In genomic region chr6:145028144-145028818, GRCh38 we compare ENCODE assay signal across 8 cellular contexts.
DNase-seq lines count a peak whose midpoint lies in the region; ATAC-seq and TF ChIP-seq lines count a peak whose summit lies in the region.

No MANE protein-coding gene starts in this region.

- no peaks in the 10 kb centered on the region for H3K9me3 Mint-ChIP-seq in activated naive CD4-positive, alpha-beta T cell treated with anti-CD3 and anti-CD28 coated beads, Interleukin-2, amount 50 U/mL, for 72 hours
- H3K9me3 Mint-ChIP-seq in activated CD8-positive, alpha-beta T cell treated with anti-CD3 and anti-CD28 coated beads for 36 hours = no peaks in the 10 kb centered on the region
- no peaks in the 10 kb centered on the region for H3K9me3 Mint-ChIP-seq in activated CD4-positive, alpha-beta memory T cell treated with anti-CD3 and anti-CD28 coated beads, Interleukin-2, amount 10 ng/mL, durations not matched to agents 7 days and 5 days

- H3K27ac Mint-ChIP-seq in activated naive CD4-positive, alpha-beta T cell treated with anti-CD3 and anti-CD28 coated beads, Interleukin-2, amount 50 U/mL, for 72 hours = no peak overlapping the region
- H3K27ac Mint-ChIP-seq in activated CD8-positive, alpha-beta T cell treated with anti-CD3 and anti-CD28 coated beads for 36 hours = no peak overlapping the region
- H3K27ac Mint-ChIP-seq in activated CD4-positive, alpha-beta memory T cell treated with anti-CD3 and anti-CD28 coated beads, Interleukin-2, amount 10 ng/mL, durations not matched to agents 7 days and 5 days = no peak overlapping the region

- peaks cover 18% of the 10 kb centered on the region for H3K27me3 Mint-ChIP-seq in activated CD8-positive, alpha-beta T cell treated with anti-CD3 and anti-CD28 coated beads for 36 hours
- H3K27me3 Mint-ChIP-seq in activated CD4-positive, alpha-beta memory T cell treated with anti-CD3 and anti-CD28 coated beads, Interleukin-2, amount 10 ng/mL, durations not matched to agents 7 days and 5 days = peaks cover 19% of the 10 kb centered on the region

- peak; percentile 40 for TF ChIP-seq CTCF in activated CD8-positive, alpha-beta T cell treated with anti-CD3 and anti-CD28 coated beads for 36 hours (IDR thresholded peaks at IDR 0.05)

- ATAC-seq in activated naive CD4-positive, alpha-beta T cell treated with anti-CD3 and anti-CD28 coated beads, Interleukin-2, amount 50 U/mL, for 72 hours = peak; percentile 39 to 70
- peak; percentile 74 for ATAC-seq in activated CD8-positive, alpha-beta T cell treated with anti-CD3 and anti-CD28 coated beads for 36 hours

- DNase-seq in activated naive CD4-positive, alpha-beta T cell treated with anti-CD3 and anti-CD28 coated beads, Interleukin-2, amount 50 U/mL, for 72 hours (ENCODE audit: low spot score in 2 of 2) = no peak
- no peak for DNase-seq in activated naive CD4-positive, alpha-beta T cell (lab: John Stamatoyannopoulos, UW)
- DNase-seq in HCEC 1CT (peak; percentile 51), MV-4-11 (lab: John Stamatoyannopoulos, UW) (peak; percentile 37), iPS-NIHi11 (ENCODE audit: low spot score) (peak; percentile 59), NCI-H1048 (lab: John Stamatoyannopoulos, UW) (no peak)
- DNase-seq in activated CD8-positive, alpha-beta T cell treated with anti-CD3 and anti-CD28 coated beads for 36 hours = peak; percentile 33
- no peak for DNase-seq in activated CD4-positive, alpha-beta memory T cell treated with anti-CD3 and anti-CD28 coated beads, Interleukin-2, amount 10 ng/mL, durations not matched to agents 7 days and 5 days

- no peak overlapping the region for H3K4me3 Mint-ChIP-seq in activated CD8-positive, alpha-beta T cell treated with anti-CD3 and anti-CD28 coated beads for 36 hours
- no peak overlapping the region for H3K4me3 Mint-ChIP-seq in activated CD4-positive, alpha-beta memory T cell treated with anti-CD3 and anti-CD28 coated beads, Interleukin-2, amount 10 ng/mL, durations not matched to agents 7 days and 5 days

- POLR2A ChIA-PET in activated CD8-positive, alpha-beta T cell treated with anti-CD3 and anti-CD28 coated beads for 36 hours (lab: Charles Lee) = no interaction called here
- POLR2A ChIA-PET in activated CD4-positive, alpha-beta memory T cell treated with anti-CD3 and anti-CD28 coated beads, Interleukin-2, amount 10 ng/mL, durations not matched to agents 7 days and 5 days (lab: Charles Lee) = no interaction called here

- no peaks in the 10 kb centered on the region for H3K4me1 Mint-ChIP-seq in activated CD8-positive, alpha-beta T cell treated with anti-CD3 and anti-CD28 coated beads for 36 hours (ENCODE audit: low read depth)
- no peaks in the 10 kb centered on the region for H3K4me1 Mint-ChIP-seq in activated CD4-positive, alpha-beta memory T cell treated with anti-CD3 and anti-CD28 coated beads, Interleukin-2, amount 10 ng/mL, durations not matched to agents 7 days and 5 days

- intact Hi-C loops in activated CD8-positive, alpha-beta T cell treated with anti-CD3 and anti-CD28 coated beads for 36 hours (cut with micrococcal nuclease) = loop anchor here (5.0 kb wide), 1 partner anchor 446 kb away; no protein-coding TSS in a partner anchor

- CTCF ChIA-PET in activated CD8-positive, alpha-beta T cell treated with anti-CD3 and anti-CD28 coated beads for 36 hours (lab: Charles Lee) = interaction anchor here (1.2 to 1.5 kb wide), 2 partner anchors 12 to 440 kb away, joined by 3 to 4 read pairs; no protein-coding TSS in a partner anchor
- CTCF ChIA-PET in activated CD4-positive, alpha-beta memory T cell treated with anti-CD3 and anti-CD28 coated beads, Interleukin-2, amount 10 ng/mL, durations not matched to agents 7 days and 5 days (lab: Charles Lee) = no interaction called here

- no peaks in the 10 kb centered on the region for H3K36me3 Mint-ChIP-seq in activated naive CD4-positive, alpha-beta T cell treated with anti-CD3 and anti-CD28 coated beads, Interleukin-2, amount 50 U/mL, for 72 hours
- no peaks in the 10 kb centered on the region for H3K36me3 Mint-ChIP-seq in activated CD8-positive, alpha-beta T cell treated with anti-CD3 and anti-CD28 coated beads for 36 hours (ENCODE audit: low read depth)
- no peaks in the 10 kb centered on the region for H3K36me3 Mint-ChIP-seq in activated CD4-positive, alpha-beta memory T cell treated with anti-CD3 and anti-CD28 coated beads, Interleukin-2, amount 10 ng/mL, durations not matched to agents 7 days and 5 days (ENCODE audit: low read depth)

Comparison
In these comparisons a context has a peak if more than half of its experiments do, and no peak if none do; other contexts are left out.
1. DNase-seq: peak in HCEC 1CT (single experiment), MV-4-11 (single experiment), activated CD8-positive, alpha-beta T cell treated with anti-CD3 and anti-CD28 coated beads for 36 hours (single experiment) and iPS-NIHi11 (single experiment); none in activated naive CD4-positive, alpha-beta T cell treated with anti-CD3 and anti-CD28 coated beads, Interleukin-2, amount 50 U/mL, for 72 hours (0 of 2), activated naive CD4-positive, alpha-beta T cell (0 of 4), activated CD4-positive, alpha-beta memory T cell treated with anti-CD3 and anti-CD28 coated beads, Interleukin-2, amount 10 ng/mL, durations not matched to agents 7 days and 5 days (single experiment) and NCI-H1048 (single experiment).